In genomic region chr11:3854977-3855807, GRCh38 we compare ENCODE assay signal across 8 cellular contexts.
DNase-seq lines count a peak whose midpoint lies in the region; ATAC-seq lines count a peak whose summit lies in the region.

Gene STIM1 (plus strand): TSS chr11:3855664. CDS start chr11:3856271, 607 bp downstream.

- H3K9me3 Mint-ChIP-seq in memory B cell: no peaks in the 10 kb centered on the region

- ATAC-seq in GM19463 (IDR thresholded peaks at IDR 0.05; ENCODE audit: unreplicated experiment) (peak; percentile 61), memory B cell (ENCODE audit: low read depth) (peak; percentile 66)

- peaks cover 47% of the 10 kb centered on the region for H3K4me1 Mint-ChIP-seq in memory B cell

- peak within 1 kb of the TSS; percentile 98 for H3K4me3 Mint-ChIP-seq in memory B cell

- H3K9me3 ChIP-seq in effector memory CD4-positive, alpha-beta T cell (ENCODE audit: control insufficient read depth, low read length): no peaks in the 10 kb centered on the region

- H3K4me3 ChIP-seq in effector memory CD4-positive, alpha-beta T cell (ENCODE audit: insufficient read depth, low read depth, low read length, poor library complexity, severe bottlenecking): peak within 1 kb of the TSS; percentile 94

- H3K27me3 ChIP-seq in effector memory CD4-positive, alpha-beta T cell (replicated peaks; ENCODE audit: control insufficient read depth, insufficient read depth, low read length, poor library complexity, severe bottlenecking): no peaks in the 10 kb centered on the region

- H3K27ac ChIP-seq in effector memory CD4-positive, alpha-beta T cell (ENCODE audit: insufficient read depth, low read length, poor library complexity, severe bottlenecking): peak within 1 kb of the TSS; percentile 89

- no peaks in the 10 kb centered on the region for H3K36me3 ChIP-seq in effector memory CD4-positive, alpha-beta T cell (ENCODE audit: control insufficient read depth, insufficient read depth, low read length)

- H3K27ac Mint-ChIP-seq in memory B cell: peak within 1 kb of the TSS; percentile 99

- peaks cover 50% of the 10 kb centered on the region for H3K4me1 ChIP-seq in effector memory CD4-positive, alpha-beta T cell (ENCODE audit: control insufficient read depth, insufficient read depth, low read length, poor library complexity, severe bottlenecking)

- H3K36me3 Mint-ChIP-seq in memory B cell: no peaks in the 10 kb centered on the region

- DNase-seq in COLO668 (lab: John Stamatoyannopoulos, UW; ENCODE audit: unreplicated experiment) (peak; percentile 93), HPDE6-E6E7 (ENCODE audit: extremely low spot score) (peak; percentile 83), NK-92 (lab: John Stamatoyannopoulos, UW; ENCODE audit: unreplicated experiment) (peak; percentile 79), memory B cell (ENCODE audit: low spot score in 2 of 2) (peak; percentile 99)
- DNase-seq in activated CD8-positive, alpha-beta memory T cell treated with anti-CD3 and anti-CD28 coated beads for 24 hours: peak; percentile 100
- peak; percentile 94 to 95 (median 95) for DNase-seq in effector memory CD4-positive, alpha-beta T cell
- DNase-seq in stimulated activated CD8-positive, alpha-beta memory T cell treated with anti-CD3 and anti-CD28 coated beads, Interleukin-12 subunit alpha, Interleukin-12 subunit beta, amount 100 ng/mL, for 24 hours (ENCODE audit: extremely low read depth): peak; percentile 90

- no peaks in the 10 kb centered on the region for H3K27me3 Mint-ChIP-seq in memory B cell

Comparison
In these comparisons a context has a peak if more than half of its experiments do, and no peak if none do; other contexts are left out.
1. Peak in every context shown above with its lines: DNase-seq, ATAC-seq, H3K4me3 ChIP-seq and H3K27ac ChIP-seq.